In the genomic region with DNA sequence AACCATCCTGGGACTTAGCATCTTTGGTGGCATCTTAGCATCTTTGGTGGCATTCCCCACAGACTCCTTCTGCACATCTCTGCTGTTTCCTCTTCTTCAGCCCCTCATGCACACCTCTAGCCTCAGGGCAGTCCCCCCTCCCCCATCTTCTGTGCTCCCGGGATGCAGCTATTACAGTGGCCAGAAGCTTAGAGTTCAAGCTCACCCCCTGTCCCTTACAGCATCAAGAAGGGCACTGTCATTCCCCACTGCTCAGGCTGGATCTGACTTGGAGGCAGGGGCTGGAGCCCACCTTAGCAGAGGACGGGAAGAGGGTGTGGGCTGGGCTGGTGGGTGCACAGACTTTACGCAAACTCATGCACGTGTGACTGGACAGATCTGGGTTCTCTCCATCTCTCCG, we compare ENCODE assay signal across 13 cellular contexts. TPM values are rescaled to one million over a fixed set of nuclear protein-coding genes. Genes with fewer than 3 reads are reported as not detected.
DNase-seq lines count a peak whose midpoint lies in the region; ATAC-seq and TF ChIP-seq lines count a peak whose summit lies in the region.
"Had no signal": no experiment of that assay in that cellular context is flagged by ENCODE, and none has a peak within 500 bp of the region (broad histone marks: within the 10 kb centered on the region; RNA-seq: fewer than 3 reads in every experiment).

No MANE protein-coding gene starts in this region.

- no peak for TF ChIP-seq CTCF in mesothelial cell of epicardium (IDR thresholded peaks at IDR 0.05; ENCODE audit: unreplicated experiment)
- no peak for TF ChIP-seq CTCF in vagina (IDR thresholded peaks at IDR 0.05)

- H3K4me3 Mint-ChIP-seq in mesothelial cell of epicardium = peak overlapping the region; percentile 79
- H3K4me3 Mint-ChIP-seq: activated naive CD4-positive, alpha-beta T cell treated with anti-CD3 and anti-CD28 coated beads, Interleukin-2, amount 10 ng/mL, durations not matched to agents 7 days and 5 days; stimulated activated naive CD8-positive, alpha-beta T cell treated with anti-CD3 and anti-CD28 coated beads, Interleukin-15, Interleukin-2, amounts not matched to agents 100 ng/mL and 50 ng/mL, for 24 hours had no signal

- DNase-seq in Right ventricle myocardium inferior (ENCODE audit: missing footprints) = no peak
- no peak for DNase-seq in cardiac septum (ENCODE audit: low spot score)
- DNase-seq in erythroblast (lab: John Stamatoyannopoulos, UW) = peak; percentile 50 to 52
- no peak for DNase-seq in mesothelial cell of epicardium (ENCODE audit: low spot score in 2 of 2, unreplicated experiment in 2 of 2)
- DNase-seq in vagina (ENCODE audit: extremely low spot score in 2 of 2) = no peak
- DNase-seq in stimulated activated naive CD4-positive, alpha-beta T cell (lab: John Stamatoyannopoulos, UW) = no peak
- DNase-seq in amygdala (lab: John Stamatoyannopoulos, UW) = no peak
- DNase-seq: activated CD4-positive, alpha-beta T cell treated with anti-CD3 and anti-CD28 coated beads, Interleukin-2, amount 50 U/mL, for 48 hours; activated naive CD4-positive, alpha-beta T cell treated with anti-CD3 and anti-CD28 coated beads, Interleukin-2, amount 10 ng/mL, durations not matched to agents 7 days and 5 days; NCI-H82; stimulated activated CD4-positive, alpha-beta T cell treated with anti-CD3 and anti-CD28 coated beads, Interleukin-4, amount 100 ng/mL, for 1 hour had no signal

- H3K36me3 ChIP-seq in vagina = peaks cover 0 to 3% of the 10 kb centered on the region in 2 donors

- ATAC-seq in Right ventricle myocardium inferior = peak; percentile 15
- ATAC-seq in HG03039 (IDR thresholded peaks at IDR 0.05; ENCODE audit: unreplicated experiment) = no peak

- H3K4me1 Mint-ChIP-seq in mesothelial cell of epicardium = peaks cover 43% of the 10 kb centered on the region

- H3K27ac Mint-ChIP-seq in mesothelial cell of epicardium = peak overlapping the region; percentile 96
- H3K27ac Mint-ChIP-seq: activated naive CD4-positive, alpha-beta T cell treated with anti-CD3 and anti-CD28 coated beads, Interleukin-2, amount 10 ng/mL, durations not matched to agents 7 days and 5 days; stimulated activated naive CD8-positive, alpha-beta T cell treated with anti-CD3 and anti-CD28 coated beads, Interleukin-15, Interleukin-2, amounts not matched to agents 100 ng/mL and 50 ng/mL, for 24 hours had no signal

- H3K4me3 ChIP-seq in vagina = peak overlapping the region; percentile 36 to 45

- peaks cover 5% of the 10 kb centered on the region for H3K36me3 Mint-ChIP-seq in mesothelial cell of epicardium
- H3K36me3 Mint-ChIP-seq: activated naive CD4-positive, alpha-beta T cell treated with anti-CD3 and anti-CD28 coated beads, Interleukin-2, amount 10 ng/mL, durations not matched to agents 7 days and 5 days had no signal

- H3K27me3 Mint-ChIP-seq in mesothelial cell of epicardium (ENCODE audit: low read depth) = peaks cover 7% of the 10 kb centered on the region

- no peaks in the 10 kb centered on the region for H3K9me3 Mint-ChIP-seq in mesothelial cell of epicardium
- H3K9me3 Mint-ChIP-seq: activated naive CD4-positive, alpha-beta T cell treated with anti-CD3 and anti-CD28 coated beads, Interleukin-2, amount 10 ng/mL, durations not matched to agents 7 days and 5 days; stimulated activated naive CD8-positive, alpha-beta T cell treated with anti-CD3 and anti-CD28 coated beads, Interleukin-15, Interleukin-2, amounts not matched to agents 100 ng/mL and 50 ng/mL, for 24 hours had no signal

- peaks cover 28% of the 10 kb centered on the region for H3K4me1 ChIP-seq in vagina

- H3K27ac ChIP-seq in vagina = peak overlapping the region; percentile 54

- intact Hi-C loops in Right ventricle myocardium inferior (cut with DNase I) (loop anchor here (2.0 kb wide), 1 partner anchor 50 kb away; no protein-coding TSS in a partner anchor), cardiac septum (cut with DNase I) (no loop called here), vagina (cut with DNase I) (no loop called here)

- H3K27me3 ChIP-seq in vagina = peaks cover 14% of the 10 kb centered on the region

- TF ChIP-seq POLR2A in erythroblast (IDR thresholded peaks at IDR 0.05; ENCODE audit: low read length) (no peak), vagina (IDR thresholded peaks at IDR 0.05) (no peak)

- no peaks in the 10 kb centered on the region for H3K9me3 ChIP-seq in vagina

RNA-seq across cellular contexts. Expression of gene EPN3, which starts 0.7 kb away (rescaled TPM):
- total RNA-seq in Right ventricle myocardium inferior (21.5 TPM), cardiac septum (8.5 TPM), mesothelial cell of epicardium (14.2 to 15.1 TPM (median 14.7 TPM) in 3 replicates), vagina (21.9 TPM)

RNA-seq across cellular contexts. Expression of gene SPATA20, which starts 13.8 kb away (rescaled TPM):
- total RNA-seq in Right ventricle myocardium inferior = 60.4 TPM
- 51.9 TPM for total RNA-seq in cardiac septum
- total RNA-seq in mesothelial cell of epicardium = 71.3 to 71.7 TPM (median 71.4 TPM) in 3 replicates
- total RNA-seq in vagina = 73.4 TPM

RNA-seq across cellular contexts. Expression of gene MYCBPAP, which starts 24.9 kb away (rescaled TPM):
- total RNA-seq in Right ventricle myocardium inferior (0.81 TPM), cardiac septum (0.13 TPM), mesothelial cell of epicardium (5.1 to 6.5 TPM (median 6.1 TPM) in 3 replicates), vagina (not detected)

RNA-seq across cellular contexts. Expression of gene CACNA1G, which starts 27.3 kb away (rescaled TPM):
- total RNA-seq in Right ventricle myocardium inferior = 0.38 TPM
- 0.13 TPM for total RNA-seq in cardiac septum
- total RNA-seq in mesothelial cell of epicardium = 26.1 to 29.0 TPM (median 26.9 TPM) in 3 replicates
- 4.9 TPM for total RNA-seq in vagina

RNA-seq across cellular contexts. Expression of gene RSAD1, which starts 54.5 kb away (rescaled TPM):
- total RNA-seq in Right ventricle myocardium inferior (52.7 TPM), cardiac septum (35.4 TPM), mesothelial cell of epicardium (40.1 to 40.8 TPM (median 40.7 TPM) in 3 replicates), vagina (37.3 TPM)

Comparison
In these comparisons a context has a peak if more than half of its experiments do, and no peak if none do; other contexts are left out.
1. DNase-seq: peak in erythroblast (2 of 2); none in Right ventricle myocardium inferior (single experiment), cardiac septum (single experiment), mesothelial cell of epicardium (0 of 2), vagina (0 of 2), stimulated activated naive CD4-positive, alpha-beta T cell (0 of 6) and amygdala (0 of 56).